1 cellular context compared by ENCODE assay signal in genomic region chr14:84453541-84453940, GRCh38.
TF ChIP-seq lines count a peak whose summit lies in the region.

No MANE protein-coding gene starts in this region.

TF ChIP-seq in GM23338, 12 proteins besides CTCF, POLR2A, EP300 and RAD21 (continued from another document):
- no peak for TF ChIP-seq EZH2phosphoT487 (IDR thresholded peaks at IDR 0.05; ENCODE audit: unreplicated experiment)
